ENCODE assay signal across 12 cellular contexts in the genomic region with DNA sequence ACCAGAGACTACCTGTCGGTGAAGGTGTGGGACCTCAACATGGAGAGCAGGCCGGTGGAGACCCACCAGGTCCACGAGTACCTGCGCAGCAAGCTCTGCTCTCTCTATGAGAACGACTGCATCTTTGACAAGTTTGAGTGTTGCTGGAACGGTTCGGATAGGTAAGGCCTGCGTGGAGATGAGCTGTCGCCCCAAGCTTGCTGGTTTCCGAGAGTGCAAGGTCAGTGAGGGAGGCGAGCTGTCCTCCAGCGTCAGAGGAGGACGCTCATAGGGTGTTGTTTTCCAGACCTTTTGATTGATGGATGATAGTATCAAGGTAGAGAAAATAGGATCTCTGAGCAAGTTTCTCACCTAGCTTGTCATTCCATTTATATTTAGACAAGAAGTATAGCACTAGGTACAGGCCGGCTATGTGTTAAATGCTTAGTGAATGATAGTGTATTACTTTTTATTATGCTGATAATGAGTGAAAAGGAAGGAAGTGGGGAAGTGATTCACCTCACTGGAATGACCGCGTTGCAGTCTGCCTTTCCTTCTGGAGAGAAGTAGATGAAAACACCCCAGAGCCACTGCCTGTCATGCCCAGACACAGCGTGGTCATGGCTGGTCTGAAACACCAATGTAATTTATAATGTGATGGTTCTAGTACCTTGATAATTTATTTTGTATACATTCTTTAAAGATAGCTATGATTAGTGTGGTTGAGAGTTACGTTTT. TPM values are rescaled to one million over a fixed set of nuclear protein-coding genes. Genes with fewer than 3 reads are reported as not detected.
DNase-seq lines count a peak whose midpoint lies in the region; FAIRE-seq and TF ChIP-seq lines count a peak whose summit lies in the region.
"Had no signal": no experiment of that assay in that cellular context is flagged by ENCODE, and none has a peak within 500 bp of the region (broad histone marks: within the 10 kb centered on the region; RNA-seq: fewer than 3 reads in every experiment).

No MANE protein-coding gene starts in this region.

- H2AFZ ChIP-seq in keratinocyte (ENCODE audit: control insufficient read depth, low read length) = no peak overlapping the region

- TF ChIP-seq CTCF in keratinocyte (optimal IDR thresholded peaks at IDR 0.05 in 1 of 3, IDR thresholded peaks at IDR 0.05 in 1 of 3, conservative IDR thresholded peaks at IDR 0.05 in 1 of 3; ENCODE audit: extremely low read depth in 1 of 3, insufficient read depth in 2 of 3, low read length in 3 of 3) = no peak
- TF ChIP-seq CTCF in transverse colon (IDR thresholded peaks at IDR 0.05) = no peak

- H3K9me3 ChIP-seq in keratinocyte (ENCODE audit: control insufficient read depth, low read depth, low read length) (no peaks in the 10 kb centered on the region), transverse colon (no peaks in the 10 kb centered on the region)
- H3K9me3 ChIP-seq: Peyer's patch had no signal

- H3K36me3 ChIP-seq in keratinocyte (ENCODE audit: control insufficient read depth in 2 of 2, extremely low read depth in 1 of 2, insufficient read depth in 2 of 2, low read length in 2 of 2) (peaks cover 21 to 46% of the 10 kb centered on the region in 2 experiments), transverse colon (peaks cover 0 to 47% (median 21%) of the 10 kb centered on the region in 4 donors)

- dilution Hi-C loops in keratinocyte (cut with MboI; ENCODE audit: extremely low pct_ligation_motif_present, low sequenced_read_pairs) = no loop called here

- in situ Hi-C loops in transverse colon (cut with MboI; ENCODE audit: low pct_ligation_motif_present in 1 of 4, low pct_unique_long_range_greater_than_20kb in 1 of 4, low sequenced_read_pairs in 3 of 4) = no loop called here

- peak; percentile 95 for FAIRE-seq in keratinocyte (lab: Jason Lieb, UNC)

- no peaks in the 10 kb centered on the region for H3K27me3 ChIP-seq in keratinocyte (ENCODE audit: control insufficient read depth, extremely low read depth, insufficient read depth, low read length)
- H3K27me3 ChIP-seq in transverse colon = no peaks in the 10 kb centered on the region
- H3K27me3 ChIP-seq: Peyer's patch had no signal

- H3K4me1 ChIP-seq in keratinocyte (ENCODE audit: control insufficient read depth, extremely low read depth, insufficient read depth, low read length) (peaks cover 39% of the 10 kb centered on the region), transverse colon (no peaks in the 10 kb centered on the region)
- H3K4me1 ChIP-seq: Peyer's patch had no signal

- TF ChIP-seq EP300 in transverse colon (IDR thresholded peaks at IDR 0.05; ENCODE audit: low read depth) = no peak

- no peaks in the 10 kb centered on the region for H4K20me1 ChIP-seq in keratinocyte (ENCODE audit: control insufficient read depth, extremely low read depth, insufficient read depth, low read length)

- peak overlapping the region in 1 of 3 experiments; percentile 3 for H3K4me3 ChIP-seq in keratinocyte (ENCODE audit: control insufficient read depth in 2 of 3, extremely low read depth in 1 of 3, insufficient read depth in 2 of 3, low read depth in 1 of 3, low read length in 3 of 3)
- no peak overlapping the region for H3K4me3 ChIP-seq in transverse colon
- H3K4me3 ChIP-seq: Peyer's patch, skin epidermis had no signal

- 89 to 90% methylated on average over 8 to 18 of the region's 18 CpGs for WGBS in transverse colon (ENCODE audit: low coverage in 1 of 2), 2 donors

- H3K79me2 ChIP-seq in keratinocyte (ENCODE audit: control insufficient read depth, insufficient read depth, low read length) = peaks cover 21% of the 10 kb centered on the region

- H3K9ac ChIP-seq in keratinocyte (ENCODE audit: control insufficient read depth, extremely low read depth, insufficient read depth, low read length) = no peak overlapping the region

- H3K27ac ChIP-seq in keratinocyte (ENCODE audit: control insufficient read depth, insufficient read depth, low read length) = peak overlapping the region; percentile 32
- no peak overlapping the region for H3K27ac ChIP-seq in transverse colon
- H3K27ac ChIP-seq: Peyer's patch, skin epidermis had no signal

- no peak for TF ChIP-seq POLR2A in transverse colon (IDR thresholded peaks at IDR 0.05)

- H3K4me2 ChIP-seq in keratinocyte (ENCODE audit: control insufficient read depth, extremely low read depth, insufficient read depth, low read depth, low read length) = peak overlapping the region; percentile 40

- DNase-seq in AG08396 (ENCODE audit: low spot score) = peak; percentile 81
- peak; percentile 82 for DNase-seq in HT-29 (ENCODE audit: low spot score)
- peak; percentile 81 for DNase-seq in amniotic epithelial cell (ENCODE audit: low read depth)
- peak; percentile 45 for DNase-seq in keratinocyte (ENCODE audit: low read depth, low spot score)
- DNase-seq in RPMI8226 = no peak
- no peak for DNase-seq in DMS79 (lab: John Stamatoyannopoulos, UW)
- DNase-seq in amniotic stem cell (lab: John Stamatoyannopoulos, UW) = no peak
- DNase-seq in transverse colon = no peak
- DNase-seq: activated CD4-positive, alpha-beta T cell treated with anti-CD3 and anti-CD28 coated beads for 48 hours; NCI-H187 treated with DMSO at 0.1 percent for 48 hours had no signal

- intact Hi-C loops in transverse colon (cut with DNase I; ENCODE audit: low total_unique reads) = no loop called here

- H3K9me1 ChIP-seq in keratinocyte (ENCODE audit: control insufficient read depth, extremely low read depth, insufficient read depth, low read length) = peaks cover 6% of the 10 kb centered on the region

RNA-seq across cellular contexts. Expression of a gene that starts 33.9 kb away (rescaled TPM):
- not detected in 2 replicates for total RNA-seq in HT-29 (2014; rRNA removed; shearing (Covaris generic))
- polyA plus RNA-seq in keratinocyte = 42.7 to 77.9 TPM (median 55.2 TPM) in 3 replicates
- polyA plus RNA-seq in keratinocyte (2011; ENCODE audit: low read depth) = 45.3 TPM
- 55.0 and 56.0 TPM in 2 replicates for polyA plus RNA-seq in keratinocyte (2011; cell fraction: cytosol; rRNA removed)
- 32.1 and 38.4 TPM in 2 replicates for polyA plus RNA-seq in keratinocyte (2011; cell fraction: nucleus; rRNA removed)
- polyA plus RNA-seq in keratinocyte (2012; ENCODE audit: low replicate concordance) = 42.5 and 44.9 TPM in 2 replicates
- polyA minus RNA-seq in keratinocyte = 11.4 to 26.2 TPM (median 18.2 TPM) in 3 replicates
- 45.1 TPM for polyA minus RNA-seq in keratinocyte (2011; cell fraction: cytosol; rRNA and poly(A)+ RNA removed)
- 12.8 and 14.2 TPM in 2 replicates for polyA minus RNA-seq in keratinocyte (2011; cell fraction: nucleus; rRNA and poly(A)+ RNA removed)
- total RNA-seq in transverse colon = 10 to 100 TPM in 3 of 4 donors, 1 to 10 TPM in 1; 9.7 to 36.8 (median 27.6) TPM

RNA-seq across cellular contexts. Expression of a gene that starts 47.0 kb away (rescaled TPM):
- 30.3 and 37.5 TPM in 2 replicates for total RNA-seq in HT-29 (2014; rRNA removed; shearing (Covaris generic))
- polyA plus RNA-seq in keratinocyte = 37.7 to 49.1 TPM (median 42.4 TPM) in 3 replicates
- polyA plus RNA-seq in keratinocyte (2011; ENCODE audit: low read depth) = 21.4 TPM
- polyA plus RNA-seq in keratinocyte (2011; cell fraction: cytosol; rRNA removed) = 42.4 and 43.6 TPM in 2 replicates
- 50.5 and 54.4 TPM in 2 replicates for polyA plus RNA-seq in keratinocyte (2011; cell fraction: nucleus; rRNA removed)
- 30.2 and 33.7 TPM in 2 replicates for polyA plus RNA-seq in keratinocyte (2012; ENCODE audit: low replicate concordance)
- 45.4 to 48.3 TPM (median 46.3 TPM) in 3 replicates for polyA minus RNA-seq in keratinocyte
- polyA minus RNA-seq in keratinocyte (2011; cell fraction: cytosol; rRNA and poly(A)+ RNA removed) = 26.5 TPM
- polyA minus RNA-seq in keratinocyte (2011; cell fraction: nucleus; rRNA and poly(A)+ RNA removed) = 15.2 and 28.3 TPM in 2 replicates
- 10 to 100 TPM; 39.2 to 79.0 (median 52.9) TPM for total RNA-seq in transverse colon

Comparison
In these comparisons a context has a peak if more than half of its experiments do, and no peak if none do; other contexts are left out.
1. DNase-seq: peak in AG08396 (single experiment), HT-29 (single experiment), amniotic epithelial cell (single experiment) and keratinocyte (single experiment); none in RPMI8226 (single experiment), DMS79 (single experiment), amniotic stem cell (single experiment) and transverse colon (single experiment).
2. RNA of a gene that starts 33.9 kb away (total RNA-seq): 9.7 to 36.8 TPM in transverse colon; not detected in HT-29; every median in the first group is over 10 times any median in the second.